In the genomic region with DNA sequence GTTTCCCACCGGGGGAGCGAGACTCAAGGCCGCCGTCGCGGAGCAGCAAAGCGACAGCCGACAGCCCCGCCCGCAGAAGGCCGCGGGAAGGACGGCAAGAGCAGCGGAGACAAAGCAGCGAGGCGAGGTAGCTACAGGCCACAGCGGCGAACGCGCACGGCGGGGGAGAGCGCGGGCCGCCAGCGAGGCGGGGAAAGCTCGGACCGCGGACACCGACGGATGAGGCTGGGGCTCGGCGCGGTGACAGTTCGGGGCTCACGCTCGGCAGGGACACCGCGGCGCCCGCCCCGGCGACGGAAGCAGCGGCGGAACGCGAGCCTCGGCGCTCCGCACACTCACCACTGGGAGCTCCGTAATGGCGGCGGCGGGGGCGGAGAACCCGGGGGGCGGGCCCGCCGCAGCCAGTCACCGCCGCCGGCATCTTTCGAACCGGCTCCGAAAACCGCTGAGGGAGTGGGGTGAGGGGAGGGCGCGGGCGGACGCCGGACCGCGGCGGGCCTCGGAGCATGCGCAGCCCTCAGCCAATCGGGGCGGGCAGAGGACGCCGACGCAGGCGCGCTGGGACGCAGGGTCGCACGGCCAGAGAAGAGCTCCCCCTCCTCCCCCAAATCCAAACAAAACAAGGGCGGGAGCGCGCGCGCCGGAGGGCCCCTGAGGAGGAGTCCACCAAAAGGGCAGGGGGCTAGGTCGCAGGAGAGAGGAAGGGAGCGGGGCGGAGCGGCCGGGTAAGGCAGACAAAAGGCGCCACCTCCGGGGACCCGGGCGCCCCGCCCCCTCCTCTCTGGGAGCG, we compare ENCODE assay signal across 8 cellular contexts. TPM values are rescaled to one million over a fixed set of nuclear protein-coding genes. Genes with fewer than 3 reads are reported as not detected.
A peak's percentile ranks its signal among the peaks of the same experiment; 100 is the strongest.
DNase-seq lines count a peak whose midpoint lies in the region; ATAC-seq and TF ChIP-seq lines count a peak whose summit lies in the region.

No MANE protein-coding gene starts in this region.

- peak overlapping the region; percentile 98 for H3K27ac Mint-ChIP-seq in activated naive CD4-positive, alpha-beta T cell treated with anti-CD3 and anti-CD28 coated beads, Interleukin-2, amount 50 U/mL, for 72 hours

- H3K4me3 ChIP-seq in GM08714 (ENCODE audit: low read length), result peak overlapping the region; percentile 97
- peak overlapping the region; percentile 92 for H3K4me3 ChIP-seq in SK-N-MC
- peak overlapping the region; percentile 76 to 98 for H3K4me3 ChIP-seq in testis

- WGBS in testis, 2 donors, result 0 to 2% methylated on average over 15 to 72 of the region's 105 CpGs

- no peaks in the 10 kb centered on the region for H3K9me3 ChIP-seq in SK-N-MC (ENCODE audit: low read depth, low read length)
- H3K9me3 ChIP-seq in testis, result no peaks in the 10 kb centered on the region

- peaks cover 11 to 12% of the 10 kb centered on the region in 2 donors for H3K36me3 Mint-ChIP-seq in activated naive CD4-positive, alpha-beta T cell treated with anti-CD3 and anti-CD28 coated beads, Interleukin-2, amount 50 U/mL, for 72 hours

- ATAC-seq in HG02588 (IDR thresholded peaks at IDR 0.05; ENCODE audit: unreplicated experiment), result peak; percentile 65
- peak; percentile 82 to 87 for ATAC-seq in activated naive CD4-positive, alpha-beta T cell treated with anti-CD3 and anti-CD28 coated beads, Interleukin-2, amount 50 U/mL, for 72 hours
- ATAC-seq in omental fat pad (ENCODE audit: low FRiP score), result peak; percentile 97

- H3K27me3 ChIP-seq in testis, result no peaks in the 10 kb centered on the region

- intact Hi-C loops in testis (cut with DNase I; ENCODE audit: low total_unique reads), result no loop called here

- peak; percentile 72 for TF ChIP-seq POLR2A in testis (IDR thresholded peaks at IDR 0.05)

- no peaks in the 10 kb centered on the region for H3K9me3 Mint-ChIP-seq in activated naive CD4-positive, alpha-beta T cell treated with anti-CD3 and anti-CD28 coated beads, Interleukin-2, amount 50 U/mL, for 72 hours

- peak overlapping the region; percentile 89 for H3K27ac ChIP-seq in SK-N-MC
- peak overlapping the region; percentile 96 to 99 for H3K27ac ChIP-seq in testis

- DNase-seq in NCI-H1048 (lab: John Stamatoyannopoulos, UW) (peak; percentile 86), SK-N-MC (ENCODE audit: low read depth, low spot score) (peak; percentile 48), glomerular visceral epithelial cell (ENCODE audit: extremely low spot score) (peak; percentile 97), omental fat pad (ENCODE audit: low spot score) (peak; percentile 65), testis (peak; percentile 93)
- peak; percentile 97 to 98 for DNase-seq in activated naive CD4-positive, alpha-beta T cell treated with anti-CD3 and anti-CD28 coated beads, Interleukin-2, amount 50 U/mL, for 72 hours (ENCODE audit: low spot score in 2 of 2)

- no peak for TF ChIP-seq CTCF in omental fat pad (IDR thresholded peaks at IDR 0.05)
- TF ChIP-seq CTCF in testis (IDR thresholded peaks at IDR 0.05), result no peak

- H3K36me3 ChIP-seq in SK-N-MC (ENCODE audit: insufficient read depth, low read length), result no peaks in the 10 kb centered on the region
- H3K36me3 ChIP-seq in testis (ENCODE audit: low read depth, missing control alignments), result no peaks in the 10 kb centered on the region

- H3K9ac ChIP-seq in SK-N-MC (ENCODE audit: insufficient read length), result peak overlapping the region; percentile 93

- H3K4me1 ChIP-seq in testis, result peaks cover 9% of the 10 kb centered on the region

RNA-seq across cellular contexts. Expression of a gene that starts 0.6 kb away (rescaled TPM):
- total RNA-seq in activated naive CD4-positive, alpha-beta T cell treated with anti-CD3 and anti-CD28 coated beads, Interleukin-2, amount 50 U/mL, for 72 hours, result 100 to 1,000 TPM; 253 to 311 TPM
- total RNA-seq in omental fat pad (100 to 1,000 TPM; 138 to 202 (median 148) TPM), testis (100 to 1,000 TPM; 347 to 401 TPM)
- 165 TPM for polyA plus RNA-seq in testis (ENCODE audit: insufficient read depth, low read depth, low replicate concordance)

RNA-seq across cellular contexts. Expression of a gene that starts 54.0 kb away (rescaled TPM):
- total RNA-seq in activated naive CD4-positive, alpha-beta T cell treated with anti-CD3 and anti-CD28 coated beads, Interleukin-2, amount 50 U/mL, for 72 hours, result under 1 TPM in 1 of 2 donors, not detected in 1; 0.66 TPM
- total RNA-seq in omental fat pad (1 to 10 TPM in 1 of 4 donors, under 1 TPM in 2, not detected in 1; 0.25 to 5.8 (median 0.84) TPM), testis (1 to 10 TPM; 4.2 to 5.8 TPM)
- 5.1 TPM for polyA plus RNA-seq in testis (ENCODE audit: insufficient read depth, low read depth, low replicate concordance)

Comparison
In these comparisons a context has a peak if more than half of its experiments do, and no peak if none do; other contexts are left out.
1. Peak in every context shown above with its lines: DNase-seq, ATAC-seq, H3K4me3 ChIP-seq and H3K27ac ChIP-seq.